In the genomic region with DNA sequence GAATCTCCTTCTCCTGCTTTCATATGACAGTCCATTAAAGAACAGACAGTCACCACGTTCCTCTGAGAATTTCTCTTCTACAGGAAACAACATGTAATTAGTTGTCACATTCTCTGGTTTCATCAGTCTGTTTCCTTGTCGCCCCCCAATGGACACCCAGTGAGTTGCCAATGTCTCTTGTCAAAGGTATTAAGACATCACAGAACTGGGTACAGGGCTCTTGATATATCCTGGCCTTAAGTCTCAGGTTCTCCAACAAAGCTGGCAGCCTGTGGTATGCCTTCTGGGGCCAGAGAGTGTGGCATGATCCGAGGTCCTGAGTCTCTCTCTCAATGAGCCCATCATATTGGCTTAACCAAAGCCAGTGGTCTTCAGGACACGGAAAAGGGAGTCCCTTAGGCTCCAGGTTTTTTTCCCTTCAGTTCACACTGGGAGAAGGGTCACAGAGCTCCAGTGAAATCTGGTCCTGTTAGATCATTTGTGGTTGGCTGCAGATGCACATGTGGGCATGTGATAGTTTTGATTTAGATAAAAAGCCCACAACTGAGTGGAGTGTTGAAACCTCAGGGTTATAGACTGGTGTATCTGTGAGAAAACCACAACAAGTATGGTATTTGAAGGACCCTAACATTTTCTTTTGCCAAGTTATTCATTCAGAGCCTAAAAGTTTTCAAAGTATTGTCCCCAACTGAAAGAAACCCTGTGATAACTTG, we compare ENCODE assay signal across 1 cellular context.
A peak's percentile ranks its signal among the peaks of the same experiment; 100 is the strongest.
TF ChIP-seq lines count a peak whose summit lies in the region.

No MANE protein-coding gene starts in this region.

TF ChIP-seq in liver, 16 proteins besides CTCF, POLR2A, EP300 and RAD21 (continued from another document):
- TF ChIP-seq, protein P1, sequence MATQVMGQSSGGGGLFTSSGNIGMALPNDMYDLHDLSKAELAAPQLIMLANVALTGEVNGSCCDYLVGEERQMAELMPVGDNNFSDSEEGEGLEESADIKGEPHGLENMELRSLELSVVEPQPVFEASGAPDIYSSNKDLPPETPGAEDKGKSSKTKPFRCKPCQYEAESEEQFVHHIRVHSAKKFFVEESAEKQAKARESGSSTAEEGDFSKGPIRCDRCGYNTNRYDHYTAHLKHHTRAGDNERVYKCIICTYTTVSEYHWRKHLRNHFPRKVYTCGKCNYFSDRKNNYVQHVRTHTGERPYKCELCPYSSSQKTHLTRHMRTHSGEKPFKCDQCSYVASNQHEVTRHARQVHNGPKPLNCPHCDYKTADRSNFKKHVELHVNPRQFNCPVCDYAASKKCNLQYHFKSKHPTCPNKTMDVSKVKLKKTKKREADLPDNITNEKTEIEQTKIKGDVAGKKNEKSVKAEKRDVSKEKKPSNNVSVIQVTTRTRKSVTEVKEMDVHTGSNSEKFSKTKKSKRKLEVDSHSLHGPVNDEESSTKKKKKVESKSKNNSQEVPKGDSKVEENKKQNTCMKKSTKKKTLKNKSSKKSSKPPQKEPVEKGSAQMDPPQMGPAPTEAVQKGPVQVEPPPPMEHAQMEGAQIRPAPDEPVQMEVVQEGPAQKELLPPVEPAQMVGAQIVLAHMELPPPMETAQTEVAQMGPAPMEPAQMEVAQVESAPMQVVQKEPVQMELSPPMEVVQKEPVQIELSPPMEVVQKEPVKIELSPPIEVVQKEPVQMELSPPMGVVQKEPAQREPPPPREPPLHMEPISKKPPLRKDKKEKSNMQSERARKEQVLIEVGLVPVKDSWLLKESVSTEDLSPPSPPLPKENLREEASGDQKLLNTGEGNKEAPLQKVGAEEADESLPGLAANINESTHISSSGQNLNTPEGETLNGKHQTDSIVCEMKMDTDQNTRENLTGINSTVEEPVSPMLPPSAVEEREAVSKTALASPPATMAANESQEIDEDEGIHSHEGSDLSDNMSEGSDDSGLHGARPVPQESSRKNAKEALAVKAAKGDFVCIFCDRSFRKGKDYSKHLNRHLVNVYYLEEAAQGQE (IDR thresholded peaks at IDR 0.05) = no peak
- TF ChIP-seq NR2F2 (IDR thresholded peaks at IDR 0.05) (no peak), YY1 (IDR thresholded peaks at IDR 0.05) (peak; percentile 14), RXRA (IDR thresholded peaks at IDR 0.05) (peak in 1 of 2 donors; percentile 9), EGR1 (IDR thresholded peaks at IDR 0.05; ENCODE audit: low read depth in 2 of 2) (no peak), JUND (IDR thresholded peaks at IDR 0.05) (no peak)
